In the genomic region with DNA sequence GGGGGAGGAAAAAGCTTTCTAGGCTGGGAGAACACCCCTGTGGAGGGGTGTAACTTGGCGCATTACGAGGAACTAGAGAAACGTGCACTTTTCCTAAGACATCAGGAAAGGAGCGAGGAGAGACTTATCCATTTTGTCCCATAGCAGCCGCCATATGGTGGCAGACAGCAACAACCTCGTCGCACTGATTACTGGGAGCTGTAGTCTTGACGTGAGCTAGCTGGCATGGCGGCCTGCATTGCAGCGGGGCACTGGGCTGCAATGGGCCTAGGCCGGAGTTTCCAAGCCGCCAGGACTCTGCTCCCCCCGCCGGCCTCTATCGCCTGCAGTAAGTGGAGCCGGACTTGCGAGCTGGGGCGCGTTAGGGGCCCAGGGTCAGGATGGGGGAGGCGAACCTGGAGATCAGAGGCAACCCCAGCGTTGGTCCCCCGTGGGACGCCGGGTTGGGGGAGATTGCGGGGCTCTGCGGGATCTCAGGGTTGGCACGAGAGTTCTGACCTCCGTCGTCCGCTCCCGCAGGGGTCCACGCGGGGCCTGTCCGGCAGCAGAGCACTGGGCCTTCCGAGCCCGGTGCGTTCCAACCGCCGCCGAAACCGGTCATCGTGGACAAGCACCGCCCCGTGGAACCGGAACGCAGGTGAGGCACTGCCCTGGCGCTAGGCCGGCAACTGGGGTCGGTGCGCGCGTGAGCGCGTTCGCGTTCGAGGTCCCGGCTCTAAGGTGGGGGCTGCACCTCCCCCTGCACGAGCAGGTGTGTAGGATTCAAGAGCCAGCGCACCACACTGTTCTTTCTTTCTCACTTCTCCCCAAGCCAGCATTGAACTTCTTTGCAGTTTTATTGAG, we compare ENCODE assay signal across 8 cellular contexts. TPM values are rescaled to one million over a fixed set of nuclear protein-coding genes. Genes with fewer than 3 reads are reported as not detected.
DNase-seq lines count a peak whose midpoint lies in the region; TF ChIP-seq lines count a peak whose summit lies in the region.

A gene (plus strand): TSS at position 201 of the 843 bp plus-strand sequence. CDS start 25 bp downstream, at position 226.

- H3K9me3 Mint-ChIP-seq in activated naive CD4-positive, alpha-beta T cell treated with anti-CD3 and anti-CD28 coated beads for 36 hours: no peaks in the 10 kb centered on the region

- H3K27ac ChIP-seq in SK-N-MC (peak within 1 kb of the TSS; percentile 33; the same call in 1 of the 2 replicates), substantia nigra (ENCODE audit: low read depth, low read length, poor library complexity, severe bottlenecking) (peak within 1 kb of the TSS; percentile 87)

- H3K4me3 Mint-ChIP-seq in activated naive CD4-positive, alpha-beta T cell treated with anti-CD3 and anti-CD28 coated beads for 36 hours: peak within 1 kb of the TSS; percentile 90

- peaks cover 24% of the 10 kb centered on the region for H3K36me3 Mint-ChIP-seq in activated naive CD4-positive, alpha-beta T cell treated with anti-CD3 and anti-CD28 coated beads for 36 hours (ENCODE audit: low read depth)

- no peak for TF ChIP-seq CTCF in HFF-Myc (IDR thresholded peaks at IDR 0.05; ENCODE audit: low read depth, low read length, missing control alignments)

- peaks cover 28% of the 10 kb centered on the region for H3K4me1 Mint-ChIP-seq in activated naive CD4-positive, alpha-beta T cell treated with anti-CD3 and anti-CD28 coated beads for 36 hours (ENCODE audit: low read depth)

- no peaks in the 10 kb centered on the region for H3K27me3 Mint-ChIP-seq in activated naive CD4-positive, alpha-beta T cell treated with anti-CD3 and anti-CD28 coated beads for 36 hours (ENCODE audit: low read depth)

- CTCF ChIA-PET in activated naive CD4-positive, alpha-beta T cell treated with anti-CD3 and anti-CD28 coated beads for 36 hours (lab: Charles Lee): interaction anchor here (1.1 to 2.8 kb wide), 2 partner anchors 12 to 30 kb away, joined by 4 to 9 read pairs; no protein-coding TSS in a partner anchor

- H3K4me3 ChIP-seq in HFF-Myc (replicated peaks; ENCODE audit: low read depth, low read length) (peak within 1 kb of the TSS; percentile 80), SK-N-MC (peak within 1 kb of the TSS; percentile 97)

- peak within 1 kb of the TSS; percentile 88 for H3K27ac Mint-ChIP-seq in activated naive CD4-positive, alpha-beta T cell treated with anti-CD3 and anti-CD28 coated beads for 36 hours

- H3K9me3 ChIP-seq in SK-N-MC (ENCODE audit: low read depth, low read length): no peaks in the 10 kb centered on the region; the same call in 1 of the 2 replicates

- H3K36me3 ChIP-seq in SK-N-MC (ENCODE audit: insufficient read depth, low read length): peaks cover 39% of the 10 kb centered on the region

- peak within 1 kb of the TSS; percentile 95 for H3K9ac ChIP-seq in SK-N-MC (ENCODE audit: insufficient read length)

- DNase-seq in GM04504 (ENCODE audit: low read depth) (peak; percentile 80), HFF-Myc (ENCODE audit: extremely low read depth, low read depth) (peak; percentile 87), MV-4-11 (lab: John Stamatoyannopoulos, UW) (peak; percentile 90), SK-N-MC (ENCODE audit: low read depth, low spot score) (peak; percentile 81), germinal center (ENCODE audit: low spot score) (peak; percentile 86), non-pigmented ciliary epithelial cell (ENCODE audit: low read depth) (peak; percentile 73), substantia nigra (lab: John Stamatoyannopoulos, UW) (peak; percentile 39 to 93 (median 80))
- peak; percentile 86 for DNase-seq in activated naive CD4-positive, alpha-beta T cell treated with anti-CD3 and anti-CD28 coated beads for 36 hours

- intact Hi-C loops in activated naive CD4-positive, alpha-beta T cell treated with anti-CD3 and anti-CD28 coated beads for 36 hours (cut with micrococcal nuclease): loop anchor here (1.0 to 10.0 kb wide), 3 partner anchors 63 to 689 kb away; a partner anchor contains a TSS

RNA-seq across cellular contexts. Expression of the gene that starts here (rescaled TPM):
- total RNA-seq in activated naive CD4-positive, alpha-beta T cell treated with anti-CD3 and anti-CD28 coated beads for 36 hours: 10 to 100 TPM; 70.3 to 71.7 TPM

Comparison
In these comparisons a context has a peak if more than half of its experiments do, and no peak if none do; other contexts are left out.
1. Peak in every context shown above with its lines: DNase-seq, H3K4me3 ChIP-seq and H3K27ac ChIP-seq.